In genomic region chr3:56926513-56927282, GRCh38 we compare ENCODE assay signal across 12 cellular contexts.
DNase-seq lines count a peak whose midpoint lies in the region; ATAC-seq, FAIRE-seq and TF ChIP-seq lines count a peak whose summit lies in the region.
"Had no signal": no experiment of that assay in that cellular context is flagged by ENCODE, and none has a peak within 500 bp of the region (broad histone marks: within the 10 kb centered on the region; RNA-seq: fewer than 3 reads in every experiment).

No MANE protein-coding gene starts in this region.

- H3K27me3 ChIP-seq in BJ (ENCODE audit: control insufficient read depth, insufficient read depth, low read length), result no peaks in the 10 kb centered on the region

- no peak for FAIRE-seq in HTR-8/SVneo (lab: Jason Lieb, UNC)
- FAIRE-seq: islet of Langerhans had no signal

- no peaks in the 10 kb centered on the region for H3K36me3 ChIP-seq in BJ (ENCODE audit: control insufficient read depth, insufficient read depth, low read length)

- DNase-seq in BJ (ENCODE audit: low read depth) (peak; percentile 19), HTR-8/SVneo (ENCODE audit: insufficient read length, low spot score) (peak; percentile 45), myocyte (ENCODE audit: low read depth) (peak; percentile 73), NCI-H1694 treated with DMSO at 0.1 percent for 48 hours (lab: John Stamatoyannopoulos, UW) (no peak)
- DNase-seq in effector memory CD8-positive, alpha-beta T cell, result no peak
- no peak for DNase-seq in activated naive CD4-positive, alpha-beta T cell (lab: John Stamatoyannopoulos, UW)
- DNase-seq: activated CD8-positive, alpha-beta memory T cell treated with anti-CD3 and anti-CD28 coated beads, Interleukin-2, amount 50 U/mL, for 48 hours; DND-41 had no signal

- peaks cover 3% of the 10 kb centered on the region for H3K36me3 Mint-ChIP-seq in effector memory CD8-positive, alpha-beta T cell (ENCODE audit: insufficient read depth)

- H3K4me3 ChIP-seq in BJ (ENCODE audit: low read depth, low read length), result no peak overlapping the region

- H3K27ac Mint-ChIP-seq in effector memory CD8-positive, alpha-beta T cell, result peak overlapping the region; percentile 21 to 99
- H3K27ac Mint-ChIP-seq: T-helper 1 cell treated with Interleukin-12 subunit alpha and Interleukin-12 subunit beta and Interleukin-4 antibody, amounts not matched to agents 30 μg/mL and 1 μg/mL, for 36 hours had no signal

- CTCF ChIA-PET in BJ (lab: Yijun Ruan, JAX), result interaction anchor here (0.6 to 1.7 kb wide), 3 partner anchors 10 to 127 kb away, joined by 3 to 5 read pairs (median 3); no protein-coding TSS in a partner anchor

- no peak overlapping the region for H3K4me3 Mint-ChIP-seq in effector memory CD8-positive, alpha-beta T cell
- H3K4me3 Mint-ChIP-seq: T-helper 1 cell treated with Interleukin-12 subunit alpha and Interleukin-12 subunit beta and Interleukin-4 antibody, amounts not matched to agents 30 μg/mL and 1 μg/mL, for 36 hours had no signal

- POLR2A ChIA-PET in BJ (lab: Charles Lee), result interaction anchor here (0.6 kb wide), 1 partner anchor 124 kb away, joined by 3 read pairs; no protein-coding TSS in a partner anchor

- peaks cover 37 to 48% of the 10 kb centered on the region in 2 donors for H3K4me1 Mint-ChIP-seq in effector memory CD8-positive, alpha-beta T cell (ENCODE audit: low read depth in 2 of 2)

- ATAC-seq in effector memory CD8-positive, alpha-beta T cell (replicated peaks), result no peak
- no peak for ATAC-seq in GM18520 (IDR thresholded peaks at IDR 0.05; ENCODE audit: unreplicated experiment)
- no peak for ATAC-seq in HG03108 (IDR thresholded peaks at IDR 0.05; ENCODE audit: unreplicated experiment)

- TF ChIP-seq CTCF in BJ (IDR thresholded peaks at IDR 0.05; ENCODE audit: insufficient read depth, low read depth, low read length), result peak; percentile 14; the same call in 1 of the 2 replicates

- H3K9me3 Mint-ChIP-seq in effector memory CD8-positive, alpha-beta T cell, result no peaks in the 10 kb centered on the region
- H3K9me3 Mint-ChIP-seq: T-helper 1 cell treated with Interleukin-12 subunit alpha and Interleukin-12 subunit beta and Interleukin-4 antibody, amounts not matched to agents 30 μg/mL and 1 μg/mL, for 36 hours had no signal

- H3K27me3 Mint-ChIP-seq in effector memory CD8-positive, alpha-beta T cell, result no peaks in the 10 kb centered on the region

Comparison
In these comparisons a context has a peak if more than half of its experiments do, and no peak if none do; other contexts are left out.
1. DNase-seq: peak in BJ (single experiment), HTR-8/SVneo (single experiment) and myocyte (single experiment); none in effector memory CD8-positive, alpha-beta T cell (0 of 3), NCI-H1694 treated with DMSO at 0.1 percent for 48 hours (single experiment) and activated naive CD4-positive, alpha-beta T cell (0 of 4).